Comparison of ENCODE assay signal across 8 cellular contexts in genomic region chr6:158183174-158183972, GRCh38. TPM values are rescaled to one million over a fixed set of nuclear protein-coding genes. Genes with fewer than 3 reads are reported as not detected.
A peak's percentile ranks its signal among the peaks of the same experiment; 100 is the strongest.
DNase-seq lines count a peak whose midpoint lies in the region; ATAC-seq and TF ChIP-seq lines count a peak whose summit lies in the region.
"Not testable (repeated sequence)": the region's sequence is repeated elsewhere in the genome, so short reads cannot be mapped to it uniquely, and the experiment has no call there.

No MANE protein-coding gene starts in this region.

- DNase-seq in A673 (ENCODE audit: low spot score) = peak; percentile 18
- peak; percentile 63 for DNase-seq in H9
- DNase-seq in NCI-H146 (lab: John Stamatoyannopoulos, UW) = peak; percentile 29
- DNase-seq in activated CD4-positive, alpha-beta T cell treated with anti-CD3 and anti-CD28 coated beads for 36 hours = peak; percentile 25
- DNase-seq in MCF 10A (ENCODE audit: unreplicated experiment) = not testable (repeated sequence)
- DNase-seq in hepatocyte (ENCODE audit: low spot score) = peak; percentile 59
- peak; percentile 83 for DNase-seq in left lobe of liver (ENCODE audit: low spot score)
- DNase-seq in neural crest cell (ENCODE audit: low read depth, low spot score) = peak; percentile 8

- not testable (repeated sequence) for H3K56ac ChIP-seq in H9 (ENCODE audit: insufficient read length, low read depth, low read length)

- not testable (repeated sequence) for H3K4ac ChIP-seq in H9 (ENCODE audit: low read depth, low read length)

- H3K79me1 ChIP-seq in H9 (ENCODE audit: insufficient read depth, low read depth, low read length, poor library complexity, severe bottlenecking) = not testable (repeated sequence)

- not testable (repeated sequence) for ATAC-seq in activated CD4-positive, alpha-beta T cell treated with anti-CD3 and anti-CD28 coated beads for 36 hours
- peak; percentile 87 for ATAC-seq in left lobe of liver

- not testable (repeated sequence) for H3K4me1 ChIP-seq in A673 (ENCODE audit: insufficient read depth, low read length, poor library complexity, severe bottlenecking); H9 (ENCODE audit: insufficient read depth, low read length); hepatocyte (ENCODE audit: insufficient read depth)

- not testable (repeated sequence) for H3K79me2 ChIP-seq in H9 (ENCODE audit: insufficient read depth, low read length); hepatocyte

- intact Hi-C loops in A673 (cut with micrococcal nuclease; ENCODE audit: unreplicated experiment); activated CD4-positive, alpha-beta T cell treated with anti-CD3 and anti-CD28 coated beads for 36 hours (cut with DNase I, micrococcal nuclease); MCF 10A (cut with micrococcal nuclease): not testable (repeated sequence)

- H3K4me3 Mint-ChIP-seq in H9 = peak overlapping the region in 1 of 2 experiments; percentile 24; a peak in 1 of 5 replicates
- H3K4me3 Mint-ChIP-seq in activated CD4-positive, alpha-beta T cell treated with anti-CD3 and anti-CD28 coated beads for 36 hours; MCF 10A (ENCODE audit: unreplicated experiment); neural crest cell: not testable (repeated sequence)

- POLR2A ChIA-PET in A673 (lab: Charles Lee; ENCODE audit: low non-redundant PET); activated CD4-positive, alpha-beta T cell treated with anti-CD3 and anti-CD28 coated beads for 36 hours (lab: Charles Lee): not testable (repeated sequence)
- POLR2A ChIA-PET in MCF 10A (lab: Yijun Ruan, JAX) = interaction anchor here (0.7 kb wide), 1 partner anchor 9 kb away, joined by 5 read pairs; no protein-coding TSS in a partner anchor

- H3K9me3 Mint-ChIP-seq in H9 (peaks cover 22 to 28% of the 10 kb centered on the region in 2 experiments), neural crest cell (peaks cover 15% of the 10 kb centered on the region)
- H3K9me3 Mint-ChIP-seq in activated CD4-positive, alpha-beta T cell treated with anti-CD3 and anti-CD28 coated beads for 36 hours (ENCODE audit: low read depth); MCF 10A (ENCODE audit: unreplicated experiment): not testable (repeated sequence)

- H3K4me2 ChIP-seq in H9 (ENCODE audit: insufficient read depth, insufficient read length, low read length) = not testable (repeated sequence)
- H3K4me2 ChIP-seq in hepatocyte = peak overlapping the region; percentile 57

- H2BK12ac ChIP-seq in H9 (ENCODE audit: insufficient read length, low read depth, low read length) = not testable (repeated sequence)

- H3K27ac ChIP-seq in A673 (ENCODE audit: low read depth, low read length, poor library complexity, severe bottlenecking); H9 (ENCODE audit: insufficient read length, low read depth, low read length): not testable (repeated sequence)
- H3K27ac ChIP-seq in hepatocyte = peak overlapping the region; percentile 76

- CTCF ChIA-PET in A673 (lab: Charles Lee) = not testable (repeated sequence)
- CTCF ChIA-PET in activated CD4-positive, alpha-beta T cell treated with anti-CD3 and anti-CD28 coated beads for 36 hours (lab: Charles Lee) = interaction anchor here (0.9 kb wide), 1 partner anchor 12 kb away, joined by 3 read pairs; no protein-coding TSS in a partner anchor
- CTCF ChIA-PET in MCF 10A (lab: Yijun Ruan, JAX) = interaction anchor here (0.6 to 0.8 kb wide), 2 partner anchors 10 to 12 kb away, joined by 3 to 5 read pairs; no protein-coding TSS in a partner anchor

- H3K36me3 Mint-ChIP-seq in H9 (ENCODE audit: insufficient read depth in 1 of 3, low read depth in 3 of 3) (peaks cover 33 to 50% (median 46%) of the 10 kb centered on the region in 3 experiments), MCF 10A (ENCODE audit: insufficient read depth, unreplicated experiment) (peaks cover 26% of the 10 kb centered on the region), neural crest cell (ENCODE audit: low read depth) (peaks cover 52% of the 10 kb centered on the region)
- peaks cover 81% of the 10 kb centered on the region for H3K36me3 Mint-ChIP-seq in activated CD4-positive, alpha-beta T cell treated with anti-CD3 and anti-CD28 coated beads for 36 hours (ENCODE audit: low read depth)

- no CpG with 5 or more reads among the region's 16 CpGs for WGBS in H9 (ENCODE audit: extremely low coverage, insufficient read length, low lambda C conversion rate)
- 64% methylated on average over 16 of the region's 16 CpGs for WGBS in hepatocyte (ENCODE audit: low lambda C conversion rate, missing lambda C conversion rate)

- H3K4me3 ChIP-seq in A673 (ENCODE audit: low read depth, low read length, poor library complexity, severe bottlenecking); hepatocyte: not testable (repeated sequence)

- H4K8ac ChIP-seq in H9 (replicated peaks; ENCODE audit: insufficient read length, low read depth, low read length) = not testable (repeated sequence)

- not testable (repeated sequence) for H3T11ph ChIP-seq in H9 (ENCODE audit: low read length)

- not testable (repeated sequence) for H2BK120ac ChIP-seq in H9 (ENCODE audit: low read depth, low read length, poor library complexity, severe bottlenecking)

- H3K27me3 ChIP-seq in A673 (replicated peaks; ENCODE audit: insufficient read depth, low read depth, low read length, poor library complexity); H9 (ENCODE audit: insufficient read depth, low read length); hepatocyte: not testable (repeated sequence)

- H3K23me2 ChIP-seq in H9 (ENCODE audit: insufficient read length, low read depth, low read length, poor library complexity, severe bottlenecking) = not testable (repeated sequence)

- H3K4me1 Mint-ChIP-seq in H9 (peaks cover 28 to 32% of the 10 kb centered on the region in 2 experiments), MCF 10A (ENCODE audit: insufficient read depth, unreplicated experiment) (peaks cover 11% of the 10 kb centered on the region), neural crest cell (peaks cover 13% of the 10 kb centered on the region)
- H3K4me1 Mint-ChIP-seq in activated CD4-positive, alpha-beta T cell treated with anti-CD3 and anti-CD28 coated beads for 36 hours = peaks cover 36% of the 10 kb centered on the region

- not testable (repeated sequence) for H2BK20ac ChIP-seq in H9 (ENCODE audit: low read depth, low read length, poor library complexity, severe bottlenecking)

- H3K9me2 ChIP-seq in hepatocyte (replicated peaks; ENCODE audit: insufficient read depth) = not testable (repeated sequence)

- not testable (repeated sequence) for H3K14ac ChIP-seq in H9 (ENCODE audit: insufficient read depth, low read length)

- BruUV-seq in A673 (replicated peaks; lab: Mats Ljungman, UMichigan); MCF 10A (replicated peaks; lab: Mats Ljungman, UMichigan): not testable (repeated sequence)

- H3K27ac Mint-ChIP-seq in H9 = peak overlapping the region in 2 of 3 experiments; percentile 67 to 80; a peak in 3 of 7 replicates
- not testable (repeated sequence) for H3K27ac Mint-ChIP-seq in activated CD4-positive, alpha-beta T cell treated with anti-CD3 and anti-CD28 coated beads for 36 hours; neural crest cell (ENCODE audit: unreplicated experiment)
- peak overlapping the region; percentile 23 for H3K27ac Mint-ChIP-seq in MCF 10A (ENCODE audit: low read depth, unreplicated experiment)

- not testable (repeated sequence) for H3K18ac ChIP-seq in H9 (ENCODE audit: insufficient read length, low read depth, low read length)

- H2BK5ac ChIP-seq in H9 (ENCODE audit: insufficient read length, low read length) = not testable (repeated sequence)

- not testable (repeated sequence) for H4K5ac ChIP-seq in H9 (ENCODE audit: insufficient read length, low read depth, low read length)

- H3K9me3 ChIP-seq in A673 (ENCODE audit: low read depth, low read length, poor library complexity, severe bottlenecking); H9 (ENCODE audit: control insufficient read depth, low read depth, low read length); hepatocyte (ENCODE audit: low read depth): not testable (repeated sequence)

- H3K27me3 Mint-ChIP-seq in H9 (ENCODE audit: low read depth); activated CD4-positive, alpha-beta T cell treated with anti-CD3 and anti-CD28 coated beads for 36 hours; MCF 10A (ENCODE audit: insufficient read depth, unreplicated experiment); neural crest cell (ENCODE audit: low read depth): not testable (repeated sequence)

- not testable (repeated sequence) for H3K23ac ChIP-seq in H9 (ENCODE audit: insufficient read length, low read depth, low read length)

- H4K20me1 ChIP-seq in H9 (ENCODE audit: control insufficient read depth, insufficient read depth, insufficient read length); hepatocyte (ENCODE audit: insufficient read depth, poor library complexity, severe bottlenecking): not testable (repeated sequence)

- H3K36me3 ChIP-seq in A673 (ENCODE audit: insufficient read depth, low read length, poor library complexity, severe bottlenecking); hepatocyte (replicated peaks; ENCODE audit: insufficient read depth, low read depth): not testable (repeated sequence)

- H2AFZ ChIP-seq in H9 (ENCODE audit: low read length); hepatocyte: not testable (repeated sequence)

- H3K9ac ChIP-seq in H9 (ENCODE audit: extremely low read depth, insufficient read length, low read length) = not testable (repeated sequence)

- not testable (repeated sequence) for H2BK15ac ChIP-seq in H9 (ENCODE audit: low read depth, low read length)

- not testable (repeated sequence) for H2AK5ac ChIP-seq in H9 (ENCODE audit: insufficient read length, low read length)

- not testable (repeated sequence) for H4K91ac ChIP-seq in H9 (ENCODE audit: insufficient read length, low read depth, low read length)

- not testable (repeated sequence) for TF ChIP-seq CTCF in A673 (conservative IDR thresholded peaks at IDR 0.05; ENCODE audit: low read depth, low read length); H9 (conservative IDR thresholded peaks at IDR 0.05); MCF 10A (IDR thresholded peaks at IDR 0.05; ENCODE audit: unreplicated experiment); hepatocyte (IDR thresholded peaks at IDR 0.05; ENCODE audit: poor library complexity); neural crest cell (conservative IDR thresholded peaks at IDR 0.05)

RNA-seq across cellular contexts. Expression of gene GTF2H5, which starts 15.2 kb away (rescaled TPM):
- total RNA-seq in A673 (2021) = 22.2 and 23.4 TPM in 2 replicates
- 20.0 and 23.2 TPM in 2 replicates for total RNA-seq in H9 (2021)
- total RNA-seq in activated CD4-positive, alpha-beta T cell treated with anti-CD3 and anti-CD28 coated beads for 36 hours = 10 to 100 TPM; 21.0 to 30.0 TPM
- 29.5 and 36.8 TPM in 2 replicates for total RNA-seq in MCF 10A (2022)
- total RNA-seq in hepatocyte = 4.9 and 6.4 TPM in 2 replicates
- polyA plus RNA-seq in hepatocyte = 34.6 and 38.6 TPM in 2 replicates
- 11.3 TPM for total RNA-seq in left lobe of liver
- 21.1 and 23.8 TPM in 2 replicates for total RNA-seq in neural crest cell

RNA-seq across cellular contexts. Expression of gene SERAC1, which starts 15.3 kb away (rescaled TPM):
- total RNA-seq in A673 (2021) (7.1 and 8.1 TPM in 2 replicates), H9 (2021) (6.4 and 7.6 TPM in 2 replicates), MCF 10A (2022) (5.3 and 7.4 TPM in 2 replicates), hepatocyte (10.9 and 15.2 TPM in 2 replicates), left lobe of liver (3.8 TPM), neural crest cell (11.3 and 12.2 TPM in 2 replicates)
- 1 to 10 TPM; 3.9 to 5.7 TPM for total RNA-seq in activated CD4-positive, alpha-beta T cell treated with anti-CD3 and anti-CD28 coated beads for 36 hours
- 4.9 and 10.5 TPM in 2 replicates for polyA plus RNA-seq in hepatocyte
